Comparison of ENCODE assay signal across 1 cellular context in the genomic region with DNA sequence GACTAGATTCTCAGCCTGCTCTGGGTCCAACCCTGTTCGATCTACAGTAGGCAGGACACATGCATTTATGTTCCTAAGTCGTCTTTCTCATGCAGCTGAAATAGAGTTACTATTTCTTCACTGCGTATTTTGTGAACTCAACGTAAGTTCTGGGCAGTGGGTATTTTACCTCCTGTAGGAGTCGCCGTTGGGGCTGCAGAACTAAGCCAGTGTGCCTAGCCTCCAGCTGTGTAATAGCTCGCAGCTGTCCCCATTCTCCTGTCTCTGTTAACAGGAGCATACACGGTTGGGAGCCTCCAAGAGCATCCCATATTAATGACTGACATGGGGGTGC.
TF ChIP-seq lines count a peak whose summit lies in the region.

No MANE protein-coding gene starts in this region.

TF ChIP-seq in GM23338, 12 proteins besides CTCF, POLR2A, EP300 and RAD21 (continued from another document):
- TF ChIP-seq, protein P1, sequence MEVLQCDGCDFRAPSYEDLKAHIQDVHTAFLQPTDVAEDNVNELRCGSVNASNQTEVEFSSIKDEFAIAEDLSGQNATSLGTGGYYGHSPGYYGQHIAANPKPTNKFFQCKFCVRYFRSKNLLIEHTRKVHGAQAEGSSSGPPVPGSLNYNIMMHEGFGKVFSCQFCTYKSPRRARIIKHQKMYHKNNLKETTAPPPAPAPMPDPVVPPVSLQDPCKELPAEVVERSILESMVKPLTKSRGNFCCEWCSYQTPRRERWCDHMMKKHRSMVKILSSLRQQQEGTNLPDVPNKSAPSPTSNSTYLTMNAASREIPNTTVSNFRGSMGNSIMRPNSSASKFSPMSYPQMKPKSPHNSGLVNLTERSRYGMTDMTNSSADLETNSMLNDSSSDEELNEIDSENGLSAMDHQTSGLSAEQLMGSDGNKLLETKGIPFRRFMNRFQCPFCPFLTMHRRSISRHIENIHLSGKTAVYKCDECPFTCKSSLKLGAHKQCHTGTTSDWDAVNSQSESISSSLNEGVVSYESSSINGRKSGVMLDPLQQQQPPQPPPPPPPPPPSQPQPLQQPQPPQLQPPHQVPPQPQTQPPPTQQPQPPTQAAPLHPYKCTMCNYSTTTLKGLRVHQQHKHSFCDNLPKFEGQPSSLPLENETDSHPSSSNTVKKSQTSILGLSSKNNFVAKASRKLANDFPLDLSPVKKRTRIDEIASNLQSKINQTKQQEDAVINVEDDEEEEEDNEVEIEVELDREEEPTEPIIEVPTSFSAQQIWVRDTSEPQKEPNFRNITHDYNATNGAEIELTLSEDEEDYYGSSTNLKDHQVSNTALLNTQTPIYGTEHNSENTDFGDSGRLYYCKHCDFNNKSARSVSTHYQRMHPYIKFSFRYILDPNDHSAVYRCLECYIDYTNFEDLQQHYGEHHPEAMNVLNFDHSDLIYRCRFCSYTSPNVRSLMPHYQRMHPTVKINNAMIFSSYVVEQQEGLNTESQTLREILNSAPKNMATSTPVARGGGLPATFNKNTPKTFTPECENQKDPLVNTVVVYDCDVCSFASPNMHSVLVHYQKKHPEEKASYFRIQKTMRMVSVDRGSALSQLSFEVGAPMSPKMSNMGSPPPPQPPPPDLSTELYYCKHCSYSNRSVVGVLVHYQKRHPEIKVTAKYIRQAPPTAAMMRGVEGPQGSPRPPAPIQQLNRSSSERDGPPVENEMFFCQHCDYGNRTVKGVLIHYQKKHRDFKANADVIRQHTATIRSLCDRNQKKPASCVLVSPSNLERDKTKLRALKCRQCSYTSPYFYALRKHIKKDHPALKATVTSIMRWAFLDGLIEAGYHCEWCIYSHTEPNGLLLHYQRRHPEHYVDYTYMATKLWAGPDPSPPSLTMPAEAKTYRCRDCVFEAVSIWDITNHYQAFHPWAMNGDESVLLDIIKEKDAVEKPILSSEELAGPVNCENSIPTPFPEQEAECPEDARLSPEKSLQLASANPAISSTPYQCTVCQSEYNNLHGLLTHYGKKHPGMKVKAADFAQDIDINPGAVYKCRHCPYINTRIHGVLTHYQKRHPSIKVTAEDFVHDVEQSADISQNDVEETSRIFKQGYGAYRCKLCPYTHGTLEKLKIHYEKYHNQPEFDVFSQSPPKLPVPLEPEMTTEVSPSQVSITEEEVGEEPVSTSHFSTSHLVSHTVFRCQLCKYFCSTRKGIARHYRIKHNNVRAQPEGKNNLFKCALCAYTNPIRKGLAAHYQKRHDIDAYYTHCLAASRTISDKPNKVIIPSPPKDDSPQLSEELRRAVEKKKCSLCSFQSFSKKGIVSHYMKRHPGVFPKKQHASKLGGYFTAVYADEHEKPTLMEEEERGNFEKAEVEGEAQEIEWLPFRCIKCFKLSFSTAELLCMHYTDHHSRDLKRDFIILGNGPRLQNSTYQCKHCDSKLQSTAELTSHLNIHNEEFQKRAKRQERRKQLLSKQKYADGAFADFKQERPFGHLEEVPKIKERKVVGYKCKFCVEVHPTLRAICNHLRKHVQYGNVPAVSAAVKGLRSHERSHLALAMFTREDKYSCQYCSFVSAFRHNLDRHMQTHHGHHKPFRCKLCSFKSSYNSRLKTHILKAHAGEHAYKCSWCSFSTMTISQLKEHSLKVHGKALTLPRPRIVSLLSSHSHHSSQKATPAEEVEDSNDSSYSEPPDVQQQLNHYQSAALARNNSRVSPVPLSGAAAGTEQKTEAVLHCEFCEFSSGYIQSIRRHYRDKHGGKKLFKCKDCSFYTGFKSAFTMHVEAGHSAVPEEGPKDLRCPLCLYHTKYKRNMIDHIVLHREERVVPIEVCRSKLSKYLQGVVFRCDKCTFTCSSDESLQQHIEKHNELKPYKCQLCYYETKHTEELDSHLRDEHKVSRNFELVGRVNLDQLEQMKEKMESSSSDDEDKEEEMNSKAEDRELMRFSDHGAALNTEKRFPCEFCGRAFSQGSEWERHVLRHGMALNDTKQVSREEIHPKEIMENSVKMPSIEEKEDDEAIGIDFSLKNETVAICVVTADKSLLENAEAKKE (CRISPR knock-in tag; IDR thresholded peaks at IDR 0.05): no peak
- TF ChIP-seq, protein P2, sequence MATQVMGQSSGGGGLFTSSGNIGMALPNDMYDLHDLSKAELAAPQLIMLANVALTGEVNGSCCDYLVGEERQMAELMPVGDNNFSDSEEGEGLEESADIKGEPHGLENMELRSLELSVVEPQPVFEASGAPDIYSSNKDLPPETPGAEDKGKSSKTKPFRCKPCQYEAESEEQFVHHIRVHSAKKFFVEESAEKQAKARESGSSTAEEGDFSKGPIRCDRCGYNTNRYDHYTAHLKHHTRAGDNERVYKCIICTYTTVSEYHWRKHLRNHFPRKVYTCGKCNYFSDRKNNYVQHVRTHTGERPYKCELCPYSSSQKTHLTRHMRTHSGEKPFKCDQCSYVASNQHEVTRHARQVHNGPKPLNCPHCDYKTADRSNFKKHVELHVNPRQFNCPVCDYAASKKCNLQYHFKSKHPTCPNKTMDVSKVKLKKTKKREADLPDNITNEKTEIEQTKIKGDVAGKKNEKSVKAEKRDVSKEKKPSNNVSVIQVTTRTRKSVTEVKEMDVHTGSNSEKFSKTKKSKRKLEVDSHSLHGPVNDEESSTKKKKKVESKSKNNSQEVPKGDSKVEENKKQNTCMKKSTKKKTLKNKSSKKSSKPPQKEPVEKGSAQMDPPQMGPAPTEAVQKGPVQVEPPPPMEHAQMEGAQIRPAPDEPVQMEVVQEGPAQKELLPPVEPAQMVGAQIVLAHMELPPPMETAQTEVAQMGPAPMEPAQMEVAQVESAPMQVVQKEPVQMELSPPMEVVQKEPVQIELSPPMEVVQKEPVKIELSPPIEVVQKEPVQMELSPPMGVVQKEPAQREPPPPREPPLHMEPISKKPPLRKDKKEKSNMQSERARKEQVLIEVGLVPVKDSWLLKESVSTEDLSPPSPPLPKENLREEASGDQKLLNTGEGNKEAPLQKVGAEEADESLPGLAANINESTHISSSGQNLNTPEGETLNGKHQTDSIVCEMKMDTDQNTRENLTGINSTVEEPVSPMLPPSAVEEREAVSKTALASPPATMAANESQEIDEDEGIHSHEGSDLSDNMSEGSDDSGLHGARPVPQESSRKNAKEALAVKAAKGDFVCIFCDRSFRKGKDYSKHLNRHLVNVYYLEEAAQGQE (IDR thresholded peaks at IDR 0.05; ENCODE audit: unreplicated experiment): no peak
- TF ChIP-seq EZH2 (IDR thresholded peaks at IDR 0.05; ENCODE audit: low read depth, unreplicated experiment) (no peak), JUNB (IDR thresholded peaks at IDR 0.05; ENCODE audit: unreplicated experiment) (no peak), POLR2AphosphoS5 (IDR thresholded peaks at IDR 0.05; ENCODE audit: low read depth) (no peak), ZNF114 (CRISPR knock-in tag; IDR thresholded peaks at IDR 0.05) (no peak), ZNF331 (CRISPR knock-in tag; IDR thresholded peaks at IDR 0.05; ENCODE audit: low read depth) (no peak), EZH2phosphoT487 (IDR thresholded peaks at IDR 0.05; ENCODE audit: unreplicated experiment) (no peak), STAT1 (IDR thresholded peaks at IDR 0.05; ENCODE audit: unreplicated experiment) (no peak), CREB1 (CRISPR knock-in tag; IDR thresholded peaks at IDR 0.05; ENCODE audit: low read depth) (no peak)
- TF ChIP-seq, protein P3, sequence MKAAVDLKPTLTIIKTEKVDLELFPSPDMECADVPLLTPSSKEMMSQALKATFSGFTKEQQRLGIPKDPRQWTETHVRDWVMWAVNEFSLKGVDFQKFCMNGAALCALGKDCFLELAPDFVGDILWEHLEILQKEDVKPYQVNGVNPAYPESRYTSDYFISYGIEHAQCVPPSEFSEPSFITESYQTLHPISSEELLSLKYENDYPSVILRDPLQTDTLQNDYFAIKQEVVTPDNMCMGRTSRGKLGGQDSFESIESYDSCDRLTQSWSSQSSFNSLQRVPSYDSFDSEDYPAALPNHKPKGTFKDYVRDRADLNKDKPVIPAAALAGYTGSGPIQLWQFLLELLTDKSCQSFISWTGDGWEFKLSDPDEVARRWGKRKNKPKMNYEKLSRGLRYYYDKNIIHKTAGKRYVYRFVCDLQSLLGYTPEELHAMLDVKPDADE (IDR thresholded peaks at IDR 0.05): no peak
